Comparison of ENCODE assay signal across 19 cellular contexts in genomic region chr10:102741848-102742247, GRCh38.
"Had no signal": no experiment of that assay in that cellular context is flagged by ENCODE, and none has a peak within 500 bp of the region (broad histone marks: within the 10 kb centered on the region; RNA-seq: fewer than 3 reads in every experiment).

No MANE protein-coding gene starts in this region.

- H3K4me3 ChIP-seq: MG63 had no signal

- H3K9ac ChIP-seq: SK-N-SH had no signal

- H3K4me2 ChIP-seq: SK-N-SH had no signal

- H3K9me3 ChIP-seq: MG63, SK-N-SH had no signal

- DNase-seq: Karpas-422, KG1, MG63, NCI-H1092, NCI-H1436, NCI-H187, NCI-H2029, NCI-H2081 treated with DMSO at 0.1 percent for 48 hours, NCI-H2171, NCI-H226, NCI-H446, NCI-H510A, NCI-H524 treated with DMSO at 0.1 percent for 48 hours, NCI-H69, NCI-H774, SHP77, SK-N-SH had no signal

- H3K27ac ChIP-seq: RWPE1 had no signal

- H3K27me3 ChIP-seq: MG63 had no signal

- FAIRE-seq: RCC 7860 had no signal
